In genomic region chr5:55557123-55557522, GRCh38 we compare ENCODE assay signal across 21 cellular contexts. TPM values are rescaled to one million over a fixed set of nuclear protein-coding genes. Genes with fewer than 3 reads are reported as not detected.
DNase-seq lines count a peak whose midpoint lies in the region; ATAC-seq and TF ChIP-seq lines count a peak whose summit lies in the region.
"Had no signal": no experiment of that assay in that cellular context is flagged by ENCODE, and none has a peak within 500 bp of the region (broad histone marks: within the 10 kb centered on the region; RNA-seq: fewer than 3 reads in every experiment).

No MANE protein-coding gene starts in this region.

- no peak overlapping the region for H3K9ac ChIP-seq in colonic mucosa (ENCODE audit: low read depth in 2 of 2, low read length in 2 of 2)

- intact Hi-C loops in colonic mucosa (cut with DNase I), result no loop called here
- intact Hi-C loops in esophagus squamous epithelium (cut with DNase I), result no loop called here

- H3K27ac ChIP-seq in colonic mucosa (no peak overlapping the region), esophagus squamous epithelium (no peak overlapping the region)
- H3K27ac ChIP-seq: C4-2B, SK-N-MC had no signal

- no peak for TF ChIP-seq CTCF in colonic mucosa (IDR thresholded peaks at IDR 0.05)
- TF ChIP-seq CTCF in esophagus squamous epithelium (IDR thresholded peaks at IDR 0.05), result no peak

- DNase-seq in COLO668 (lab: John Stamatoyannopoulos, UW; ENCODE audit: unreplicated experiment) (peak; percentile 28), COR-L47 (lab: John Stamatoyannopoulos, UW) (peak; percentile 52), NCI-H345 (lab: John Stamatoyannopoulos, UW) (peak; percentile 54), colonic mucosa (peak; percentile 24), esophagus squamous epithelium (lab: John Stamatoyannopoulos, UW) (no peak)
- no peak for DNase-seq in activated CD8-positive, alpha-beta memory T cell treated with anti-CD3 and anti-CD28 coated beads, Interleukin-2, amount 50 U/mL, for 4 hours
- DNase-seq: Calu3; CD8-positive, alpha-beta T cell; HFFc6; KG1; MG63; NCI-H187; NCI-H226; NCI-H524; SIG-M5; T-helper 9 cell had no signal

- H3K4me1 ChIP-seq in colonic mucosa (no peaks in the 10 kb centered on the region), esophagus squamous epithelium (peaks cover 0 to 8% (median 0%) of the 10 kb centered on the region in 3 donors)

- TF ChIP-seq POLR2A in esophagus squamous epithelium (IDR thresholded peaks at IDR 0.05), result no peak

- H3K27me3 ChIP-seq in colonic mucosa (no peaks in the 10 kb centered on the region), esophagus squamous epithelium (no peaks in the 10 kb centered on the region)
- H3K27me3 ChIP-seq: MG63 had no signal

- H3K9me3 ChIP-seq in colonic mucosa, result no peaks in the 10 kb centered on the region
- no peaks in the 10 kb centered on the region for H3K9me3 ChIP-seq in esophagus squamous epithelium
- H3K9me3 ChIP-seq: HAP-1, MG63 had no signal

- H3K4me3 ChIP-seq in colonic mucosa (no peak overlapping the region), esophagus squamous epithelium (no peak overlapping the region)
- H3K4me3 ChIP-seq: GM23338, HAP-1, MG63, SK-N-MC had no signal

- H3K36me3 ChIP-seq in colonic mucosa (no peaks in the 10 kb centered on the region), esophagus squamous epithelium (no peaks in the 10 kb centered on the region)
- H3K36me3 ChIP-seq: HAP-1, MG63 had no signal

- no peak for ATAC-seq in HG03139 (IDR thresholded peaks at IDR 0.05; ENCODE audit: unreplicated experiment)
- ATAC-seq: CD8-positive, alpha-beta T cell; GM23338 had no signal

- WGBS in esophagus squamous epithelium, 2 donors, result 77 to 84% methylated on average over 3 of the region's 3 CpGs

RNA-seq across cellular contexts. Expression of gene PLPP1, which starts 22.4 kb away (rescaled TPM):
- total RNA-seq in colonic mucosa, result 10 to 100 TPM; 53.0 to 85.7 TPM
- total RNA-seq in esophagus squamous epithelium, result 100 to 1,000 TPM in 1 of 4 donors, 10 to 100 TPM in 3; 26.1 to 140 (median 41.3) TPM

Comparison
In these comparisons a context has a peak if more than half of its experiments do, and no peak if none do; other contexts are left out.
1. DNase-seq: peak in COLO668 (single experiment), COR-L47 (single experiment), NCI-H345 (single experiment) and colonic mucosa (single experiment); none in activated CD8-positive, alpha-beta memory T cell treated with anti-CD3 and anti-CD28 coated beads, Interleukin-2, amount 50 U/mL, for 4 hours (single experiment) and esophagus squamous epithelium (single experiment).